In genomic region chr11:13011366-13012036, GRCh38 we compare ENCODE assay signal across 15 cellular contexts. TPM values are rescaled to one million over a fixed set of nuclear protein-coding genes. Genes with fewer than 3 reads are reported as not detected.
DNase-seq lines count a peak whose midpoint lies in the region; ATAC-seq, FAIRE-seq and TF ChIP-seq lines count a peak whose summit lies in the region.
"Had no signal": no experiment of that assay in that cellular context is flagged by ENCODE, and none has a peak within 500 bp of the region (broad histone marks: within the 10 kb centered on the region; RNA-seq: fewer than 3 reads in every experiment).

No MANE protein-coding gene starts in this region.

- peak overlapping the region; percentile 44 for H3K4me3 Mint-ChIP-seq in mesothelial cell of epicardium
- peak overlapping the region in 1 of 2 donors; percentile 78 for H3K4me3 Mint-ChIP-seq in CD14-positive monocyte
- H3K4me3 Mint-ChIP-seq: activated B cell treated with CpG ODN at 0.5 μM for 24 hours; activated naive CD8-positive, alpha-beta T cell had no signal

- no peak for TF ChIP-seq EP300 in A549 (IDR thresholded peaks at IDR 0.05)

- H3K36me3 ChIP-seq in esophagus squamous epithelium = no peaks in the 10 kb centered on the region
- H3K36me3 ChIP-seq: colonic mucosa had no signal

- H3K9me3 ChIP-seq in A549 = no peaks in the 10 kb centered on the region
- H3K9me3 ChIP-seq in esophagus squamous epithelium = no peaks in the 10 kb centered on the region
- H3K9me3 ChIP-seq: colonic mucosa had no signal

- intact Hi-C loops in esophagus squamous epithelium (cut with DNase I) = no loop called here
- intact Hi-C loops in CD14-positive monocyte (cut with micrococcal nuclease) = no loop called here

- H3K27me3 ChIP-seq in esophagus squamous epithelium = peaks cover 0 to 97% (median 9%) of the 10 kb centered on the region in 4 donors

- H3K36me3 Mint-ChIP-seq in mesothelial cell of epicardium = no peaks in the 10 kb centered on the region
- peaks cover 0 to 3% of the 10 kb centered on the region in 2 donors for H3K36me3 Mint-ChIP-seq in CD14-positive monocyte
- H3K36me3 Mint-ChIP-seq: activated naive CD8-positive, alpha-beta T cell had no signal

- H3K27ac Mint-ChIP-seq in mesothelial cell of epicardium (no peak overlapping the region), CD14-positive monocyte (no peak overlapping the region)
- H3K27ac Mint-ChIP-seq: activated B cell treated with CpG ODN at 0.5 μM for 24 hours; activated naive CD8-positive, alpha-beta T cell had no signal

- H3K27ac ChIP-seq in A549 = peak overlapping the region in 1 of 2 experiments; percentile 90; a peak in 3 of 6 replicates
- H3K27ac ChIP-seq in esophagus squamous epithelium = peak overlapping the region; percentile 17 to 89 (median 68)
- H3K27ac ChIP-seq: colonic mucosa had no signal

- CTCF ChIA-PET in A549 (lab: Yijun Ruan, JAX) = interaction anchor here (0.8 to 4.3 kb wide), 5 partner anchors 20 to 165 kb away, joined by 3 to 25 read pairs (median 4); no protein-coding TSS in a partner anchor

- peak overlapping the region; percentile 87 for H3K4me2 ChIP-seq in A549

- H3K4me1 Mint-ChIP-seq in mesothelial cell of epicardium (peaks cover 27% of the 10 kb centered on the region), CD14-positive monocyte (peaks cover 24% of the 10 kb centered on the region)

- H3K4me1 ChIP-seq in A549 = peaks cover 56% of the 10 kb centered on the region
- H3K4me1 ChIP-seq in esophagus squamous epithelium = peaks cover 17 to 83% (median 28%) of the 10 kb centered on the region in 3 donors

- WGBS in A549 (ENCODE audit: missing lambda C conversion rate) = 60% methylated on average over 10 of the region's 10 CpGs
- 6 to 21% methylated on average over 10 of the region's 10 CpGs for WGBS in esophagus squamous epithelium, 2 donors

- TF ChIP-seq CTCF in A549 (IDR thresholded peaks at IDR 0.05) (no peak), esophagus squamous epithelium (IDR thresholded peaks at IDR 0.05) (no peak), mesothelial cell of epicardium (IDR thresholded peaks at IDR 0.05; ENCODE audit: unreplicated experiment) (no peak), CD14-positive monocyte (IDR thresholded peaks at IDR 0.05) (no peak)

- H3K4me3 ChIP-seq in A549 (peak overlapping the region; percentile 66), esophagus squamous epithelium (peak overlapping the region; percentile 62 to 76 (median 66))
- H3K4me3 ChIP-seq: colonic mucosa, lung had no signal

- ATAC-seq in A549 = no peak
- ATAC-seq in GM19351 (IDR thresholded peaks at IDR 0.05; ENCODE audit: unreplicated experiment) = no peak
- ATAC-seq in HG02840 (IDR thresholded peaks at IDR 0.05; ENCODE audit: low FRiP score, unreplicated experiment) = no peak

- DNase-seq in A549 (ENCODE audit: low read depth in 1 of 2, low spot score in 1 of 2) (no peak), LoVo (ENCODE audit: low spot score) (peak; percentile 40), esophagus squamous epithelium (lab: John Stamatoyannopoulos, UW) (no peak), mesothelial cell of epicardium (ENCODE audit: low spot score in 2 of 2, unreplicated experiment in 2 of 2) (no peak), AG20443 (ENCODE audit: low spot score) (no peak), CD14-positive monocyte (ENCODE audit: low spot score) (no peak)
- DNase-seq: activated B cell treated with CpG ODN at 0.5 μM for 24 hours, foreskin melanocyte, OCI-M1 had no signal

- no peaks in the 10 kb centered on the region for H3K9me3 Mint-ChIP-seq in mesothelial cell of epicardium
- H3K9me3 Mint-ChIP-seq in CD14-positive monocyte = peaks cover 0 to 7% (median 2%) of the 10 kb centered on the region in 7 donors
- H3K9me3 Mint-ChIP-seq: activated B cell treated with CpG ODN at 0.5 μM for 24 hours had no signal

- no peak for TF ChIP-seq RAD21 in A549 (conservative IDR thresholded peaks at IDR 0.05 in 1 of 2, IDR thresholded peaks at IDR 0.05 in 1 of 2)

- POLR2A ChIA-PET in A549 (lab: Yijun Ruan, JAX) = interaction anchor here (1.0 kb wide), 1 partner anchor 129 kb away, joined by 3 read pairs; no protein-coding TSS in a partner anchor

- H3K27me3 Mint-ChIP-seq in mesothelial cell of epicardium (ENCODE audit: low read depth) = peaks cover 97% of the 10 kb centered on the region
- H3K27me3 Mint-ChIP-seq in CD14-positive monocyte (ENCODE audit: low read depth in 3 of 3) = peaks cover 63 to 81% (median 77%) of the 10 kb centered on the region in 3 donors

- TF ChIP-seq POLR2A in A549 (IDR thresholded peaks at IDR 0.05; ENCODE audit: low read length) = no peak
- TF ChIP-seq POLR2A in esophagus squamous epithelium (IDR thresholded peaks at IDR 0.05) = no peak

- FAIRE-seq in A549 (lab: Jason Lieb, UNC) = no peak

TF ChIP-seq in A549, 52 proteins besides CTCF, POLR2A, EP300 and RAD21:
- TF ChIP-seq TFCP2L1 (CRISPR knock-in tag; IDR thresholded peaks at IDR 0.05) (no peak), HOXA7 (CRISPR knock-in tag; IDR thresholded peaks at IDR 0.05) (no peak), RARB (CRISPR knock-in tag; IDR thresholded peaks at IDR 0.05) (no peak), REST (IDR thresholded peaks at IDR 0.05) (no peak), ZFP36 (IDR thresholded peaks at IDR 0.05; ENCODE audit: borderline replicate concordance, partially characterized antibody) (no peak), ZSCAN20 (CRISPR knock-in tag; IDR thresholded peaks at IDR 0.05) (no peak), RFX5 (IDR thresholded peaks at IDR 0.05) (no peak), JUN (IDR thresholded peaks at IDR 0.05) (no peak; a peak in 1 of 5 replicates)
- TF ChIP-seq, protein P1, sequence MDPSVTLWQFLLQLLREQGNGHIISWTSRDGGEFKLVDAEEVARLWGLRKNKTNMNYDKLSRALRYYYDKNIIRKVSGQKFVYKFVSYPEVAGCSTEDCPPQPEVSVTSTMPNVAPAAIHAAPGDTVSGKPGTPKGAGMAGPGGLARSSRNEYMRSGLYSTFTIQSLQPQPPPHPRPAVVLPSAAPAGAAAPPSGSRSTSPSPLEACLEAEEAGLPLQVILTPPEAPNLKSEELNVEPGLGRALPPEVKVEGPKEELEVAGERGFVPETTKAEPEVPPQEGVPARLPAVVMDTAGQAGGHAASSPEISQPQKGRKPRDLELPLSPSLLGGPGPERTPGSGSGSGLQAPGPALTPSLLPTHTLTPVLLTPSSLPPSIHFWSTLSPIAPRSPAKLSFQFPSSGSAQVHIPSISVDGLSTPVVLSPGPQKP (IDR thresholded peaks at IDR 0.05; ENCODE audit: low read depth, low read length) = no peak
- TF ChIP-seq, protein P2, sequence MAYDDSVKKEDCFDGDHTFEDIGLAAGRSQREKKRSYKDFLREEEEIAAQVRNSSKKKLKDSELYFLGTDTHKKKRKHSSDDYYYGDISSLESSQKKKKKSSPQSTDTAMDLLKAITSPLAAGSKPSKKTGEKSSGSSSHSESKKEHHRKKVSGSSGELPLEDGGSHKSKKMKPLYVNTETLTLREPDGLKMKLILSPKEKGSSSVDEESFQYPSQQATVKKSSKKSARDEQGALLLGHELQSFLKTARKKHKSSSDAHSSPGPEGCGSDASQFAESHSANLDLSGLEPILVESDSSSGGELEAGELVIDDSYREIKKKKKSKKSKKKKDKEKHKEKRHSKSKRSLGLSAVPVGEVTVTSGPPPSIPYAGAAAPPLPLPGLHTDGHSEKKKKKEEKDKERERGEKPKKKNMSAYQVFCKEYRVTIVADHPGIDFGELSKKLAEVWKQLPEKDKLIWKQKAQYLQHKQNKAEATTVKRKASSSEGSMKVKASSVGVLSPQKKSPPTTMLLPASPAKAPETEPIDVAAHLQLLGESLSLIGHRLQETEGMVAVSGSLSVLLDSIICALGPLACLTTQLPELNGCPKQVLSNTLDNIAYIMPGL (CRISPR knock-in tag; IDR thresholded peaks at IDR 0.05; ENCODE audit: borderline replicate concordance) = no peak

RNA-seq across cellular contexts. Expression of gene RASSF10, which starts 2.4 kb away (rescaled TPM):
- polyA plus RNA-seq in A549 (2011; rRNA removed) (2.4 and 3.9 TPM in 2 replicates), A549 (2017; fragmentation: RNase III; extraction: RNeasy Plus Mini Kit Qiagen cat#74134 plus additional on column Dnase treatment) (9.7 to 12.5 TPM (median 10.3 TPM) in 3 replicates), CD14-positive monocyte (not detected)
- 3.0 and 3.7 TPM in 2 replicates for polyA plus RNA-seq in A549 (2012; cell fraction: cytosol; rRNA removed)
- polyA plus RNA-seq in A549 (2012; cell fraction: nucleus; rRNA removed) = 3.5 and 4.8 TPM in 2 replicates
- 2.6 and 3.2 TPM in 2 replicates for polyA minus RNA-seq in A549 (2011; rRNA and poly(A)+ RNA removed)
- total RNA-seq in esophagus squamous epithelium (10 to 100 TPM in 3 of 4 donors, 1 to 10 TPM in 1; 9.6 to 15.2 (median 11.5) TPM), mesothelial cell of epicardium (0.09 to 0.29 TPM (median 0.23 TPM) in 3 replicates)
- total RNA-seq: activated B cell treated with CpG ODN at 0.5 μM for 24 hours, H4 had no signal
